1 cellular context compared by ENCODE assay signal in genomic region chr11:6825333-6825744, GRCh38.
TF ChIP-seq lines count a peak whose summit lies in the region.

No MANE protein-coding gene starts in this region.

TF ChIP-seq in HEK293, 187 proteins besides CTCF, POLR2A, EP300 and RAD21 (continued from another document and continues in another):
- TF ChIP-seq TSHZ1 (tag by site-specific recombination; IDR thresholded peaks at IDR 0.05; ENCODE audit: borderline replicate concordance): 0 out of 2 replicates have a peak, but pooled peaks have one; percentile 12
- TF ChIP-seq ZNF2 (tag by site-specific recombination; IDR thresholded peaks at IDR 0.05): no peak
- no peak for TF ChIP-seq ZNF510 (tag by site-specific recombination; IDR thresholded peaks at IDR 0.05; ENCODE audit: insufficient replicate concordance)
- no peak for TF ChIP-seq PBX3 (CRISPR knock-in tag; IDR thresholded peaks at IDR 0.05)
- TF ChIP-seq HOXA7 (CRISPR knock-in tag; IDR thresholded peaks at IDR 0.05; ENCODE audit: borderline replicate concordance): no peak
- TF ChIP-seq ZNF654 (tag by site-specific recombination; IDR thresholded peaks at IDR 0.05; ENCODE audit: low read depth): no peak
- TF ChIP-seq REPIN1 (tag by site-specific recombination; IDR thresholded peaks at IDR 0.05; ENCODE audit: low read depth): no peak
- TF ChIP-seq ZEB2 (tag by site-specific recombination; IDR thresholded peaks at IDR 0.05): no peak
- TF ChIP-seq ZBTB6 (tag by site-specific recombination; IDR thresholded peaks at IDR 0.05): no peak
- no peak for TF ChIP-seq ZBTB48 (tag by site-specific recombination; IDR thresholded peaks at IDR 0.05)
- no peak for TF ChIP-seq ZNF704 (tag by site-specific recombination; IDR thresholded peaks at IDR 0.05)
- TF ChIP-seq IKZF3 (tag by site-specific recombination; IDR thresholded peaks at IDR 0.05): no peak
- TF ChIP-seq ZNF621 (tag by site-specific recombination; IDR thresholded peaks at IDR 0.05): peak; percentile 65; the same call in 1 of the 2 replicates
- no peak for TF ChIP-seq ZNF555 (tag by site-specific recombination; conservative IDR thresholded peaks at IDR 0.05)
- no peak for TF ChIP-seq ZFP3 (tag by site-specific recombination; IDR thresholded peaks at IDR 0.05; ENCODE audit: low read depth)
- TF ChIP-seq ELK4 (IDR thresholded peaks at IDR 0.05; ENCODE audit: borderline replicate concordance, low read depth, low read length): no peak
- no peak for TF ChIP-seq ZNF140 (tag by site-specific recombination; IDR thresholded peaks at IDR 0.05)
- no peak for TF ChIP-seq ZBTB1 (tag by site-specific recombination; IDR thresholded peaks at IDR 0.05)
- TF ChIP-seq ZNF76 (tag by site-specific recombination; IDR thresholded peaks at IDR 0.05; ENCODE audit: borderline replicate concordance, low read depth): no peak
- no peak for TF ChIP-seq ZNF266 (tag by site-specific recombination; IDR thresholded peaks at IDR 0.05; ENCODE audit: low read depth)
- TF ChIP-seq SCRT2 (tag by site-specific recombination; IDR thresholded peaks at IDR 0.05): no peak
- TF ChIP-seq GLI2 (tag by site-specific recombination; IDR thresholded peaks at IDR 0.05; ENCODE audit: borderline replicate concordance, low read depth): no peak
- TF ChIP-seq OSR2 (tag by site-specific recombination; IDR thresholded peaks at IDR 0.05): no peak
- TF ChIP-seq ZNF791 (tag by site-specific recombination; IDR thresholded peaks at IDR 0.05): no peak
- TF ChIP-seq HIC1 (tag by site-specific recombination; IDR thresholded peaks at IDR 0.05): peak; percentile 31; the same call in 1 of the 2 replicates
- TF ChIP-seq PRDM10 (tag by site-specific recombination; IDR thresholded peaks at IDR 0.05): peak; percentile 87
- TF ChIP-seq GLI4 (tag by site-specific recombination; IDR thresholded peaks at IDR 0.05): no peak
- no peak for TF ChIP-seq ZNF114 (tag by site-specific recombination; IDR thresholded peaks at IDR 0.05)
- TF ChIP-seq ZSCAN30 (tag by site-specific recombination; IDR thresholded peaks at IDR 0.05): no peak
- TF ChIP-seq ZNF354C (tag by site-specific recombination; IDR thresholded peaks at IDR 0.05; ENCODE audit: borderline replicate concordance, low read depth): no peak
- no peak for TF ChIP-seq ZNF530 (tag by site-specific recombination; IDR thresholded peaks at IDR 0.05; ENCODE audit: low read depth)
- no peak for TF ChIP-seq ZNF768 (tag by site-specific recombination; IDR thresholded peaks at IDR 0.05)
- peak; percentile 67; the same call in 1 of the 2 replicates for TF ChIP-seq ZBTB44 (tag by site-specific recombination; IDR thresholded peaks at IDR 0.05)
- no peak for TF ChIP-seq ZNF837 (tag by site-specific recombination; IDR thresholded peaks at IDR 0.05)
- TF ChIP-seq ZNF24 (tag by site-specific recombination; IDR thresholded peaks at IDR 0.05): peak; percentile 78
- no peak for TF ChIP-seq ZNF548 (tag by site-specific recombination; IDR thresholded peaks at IDR 0.05)
- no peak for TF ChIP-seq ZNF221 (tag by site-specific recombination; IDR thresholded peaks at IDR 0.05; ENCODE audit: borderline replicate concordance)
- TF ChIP-seq ZNF426 (tag by site-specific recombination; IDR thresholded peaks at IDR 0.05): no peak
- TF ChIP-seq MEIS1 (CRISPR knock-in tag; IDR thresholded peaks at IDR 0.05; ENCODE audit: borderline replicate concordance): no peak
- peak; percentile 97 for TF ChIP-seq SETDB1 (IDR thresholded peaks at IDR 0.05; ENCODE audit: insufficient read length, low read length)
- TF ChIP-seq KLF8 (tag by site-specific recombination; IDR thresholded peaks at IDR 0.05): 0 out of 2 replicates have a peak, but pooled peaks have one; percentile 42
- no peak for TF ChIP-seq BCL11B (tag by site-specific recombination; IDR thresholded peaks at IDR 0.05; ENCODE audit: low read depth)
- TF ChIP-seq ZNF274 (IDR thresholded peaks at IDR 0.05; ENCODE audit: low read length): no peak
- TF ChIP-seq ZNF274 (tag by site-specific recombination; IDR thresholded peaks at IDR 0.05; ENCODE audit: borderline replicate concordance): no peak
- no peak for TF ChIP-seq ZNF26 (tag by site-specific recombination; IDR thresholded peaks at IDR 0.05)
- no peak for TF ChIP-seq ZNF624 (tag by site-specific recombination; IDR thresholded peaks at IDR 0.05)
- TF ChIP-seq ZNF549 (tag by site-specific recombination; IDR thresholded peaks at IDR 0.05): no peak
- TF ChIP-seq ZBTB17 (tag by site-specific recombination; IDR thresholded peaks at IDR 0.05): peak; percentile 83
